19 cellular contexts compared by ENCODE assay signal in genomic region chr21:32757804-32758203, GRCh38. TPM values are rescaled to one million over a fixed set of nuclear protein-coding genes. Genes with fewer than 3 reads are reported as not detected.
A peak's percentile ranks its signal among the peaks of the same experiment; 100 is the strongest.
DNase-seq lines count a peak whose midpoint lies in the region; ATAC-seq, FAIRE-seq and TF ChIP-seq lines count a peak whose summit lies in the region.
"Had no signal": no experiment of that assay in that cellular context is flagged by ENCODE, and none has a peak within 500 bp of the region (broad histone marks: within the 10 kb centered on the region; RNA-seq: fewer than 3 reads in every experiment).

No MANE protein-coding gene starts in this region.

- H3K4ac ChIP-seq in trophoblast cell (ENCODE audit: low read depth, low read length) = no peak overlapping the region

- BruUV-seq in A673 (replicated peaks; lab: Mats Ljungman, UMichigan) = no TSS peak

- intact Hi-C loops in A673 (cut with micrococcal nuclease; ENCODE audit: unreplicated experiment) = no loop called here

- H2AK5ac ChIP-seq in trophoblast cell (ENCODE audit: low read length) = no peak overlapping the region

- no peak overlapping the region for H2BK120ac ChIP-seq in trophoblast cell (ENCODE audit: insufficient read depth, low read length, poor library complexity)

- no peak overlapping the region for H3K18ac ChIP-seq in trophoblast cell (ENCODE audit: low read length)

- H3K9me3 Mint-ChIP-seq in endothelial cell (ENCODE audit: unreplicated experiment) = no peaks in the 10 kb centered on the region
- H3K9me3 Mint-ChIP-seq: T-helper 1 cell treated with Interleukin-12 subunit alpha and Interleukin-12 subunit beta and Interleukin-4 antibody, amounts not matched to agents 30 μg/mL and 1 μg/mL, for 36 hours had no signal

- H3K36me3 ChIP-seq in trophoblast cell (ENCODE audit: control insufficient read depth in 1 of 2, insufficient read depth in 2 of 2, low read length in 2 of 2) (peaks cover 10 to 26% of the 10 kb centered on the region in 2 experiments), A673 (ENCODE audit: insufficient read depth, low read length, poor library complexity, severe bottlenecking) (peaks cover 78% of the 10 kb centered on the region)

- peaks cover 8% of the 10 kb centered on the region for H3K4me1 Mint-ChIP-seq in endothelial cell (ENCODE audit: unreplicated experiment)

- H3K4me2 ChIP-seq in trophoblast cell (ENCODE audit: low read length) = no peak overlapping the region

- H3K9ac ChIP-seq in trophoblast cell (ENCODE audit: low read length) = no peak overlapping the region

- no peak overlapping the region for H2AFZ ChIP-seq in trophoblast cell (ENCODE audit: insufficient read depth, low read length, poor library complexity)

- no peak overlapping the region for H3K23ac ChIP-seq in trophoblast cell (ENCODE audit: low read length)

- no peak overlapping the region for H4K12ac ChIP-seq in trophoblast cell (ENCODE audit: low read depth, low read length)

- H3K36me3 Mint-ChIP-seq in endothelial cell (ENCODE audit: low read depth, unreplicated experiment) = peaks cover 22% of the 10 kb centered on the region

- H3K79me1 ChIP-seq in trophoblast cell (ENCODE audit: low read length) = no peaks in the 10 kb centered on the region

- H3K4me1 ChIP-seq in trophoblast cell (ENCODE audit: control insufficient read depth in 1 of 2, insufficient read depth in 2 of 2, low read length in 2 of 2) (peaks cover 0 to 4% of the 10 kb centered on the region in 2 experiments), A673 (ENCODE audit: insufficient read depth, low read length, poor library complexity, severe bottlenecking) (no peaks in the 10 kb centered on the region)

- peak; percentile 52 for FAIRE-seq in GM12891 (lab: Jason Lieb, UNC)

- no CpG with 5 or more reads among the region's 1 CpG for WGBS in trophoblast cell (ENCODE audit: extremely low coverage, insufficient coverage, insufficient read length)

- H3K4me3 ChIP-seq in Jurkat, Clone E6-1 (ENCODE audit: low read length) = no peak overlapping the region
- H3K4me3 ChIP-seq in trophoblast cell (ENCODE audit: low read depth, low read length) (no peak overlapping the region), A673 (ENCODE audit: low read depth, low read length, poor library complexity, severe bottlenecking) (no peak overlapping the region)
- H3K4me3 ChIP-seq: MG63 had no signal

- no peak overlapping the region for H4K8ac ChIP-seq in trophoblast cell (ENCODE audit: low read depth, low read length)

- H3K4me3 Mint-ChIP-seq in endothelial cell (ENCODE audit: unreplicated experiment) = no peak overlapping the region
- H3K4me3 Mint-ChIP-seq: T-helper 1 cell treated with Interleukin-12 subunit alpha and Interleukin-12 subunit beta and Interleukin-4 antibody, amounts not matched to agents 30 μg/mL and 1 μg/mL, for 36 hours had no signal

- H3K27me3 Mint-ChIP-seq in endothelial cell (ENCODE audit: unreplicated experiment) = no peaks in the 10 kb centered on the region

- CTCF ChIA-PET in A673 (lab: Charles Lee) = no interaction called here

- DNase-seq in GM12891 (ENCODE audit: insufficient read length, low spot score) = no peak
- DNase-seq in Jurkat, Clone E6-1 (ENCODE audit: low read depth, low spot score) = peak; percentile 14
- DNase-seq in OCI-M1 (lab: John Stamatoyannopoulos, UW) = peak; percentile 25
- no peak for DNase-seq in endothelial cell (ENCODE audit: low spot score)
- DNase-seq in trophoblast cell = no peak
- no peak for DNase-seq in A673 (ENCODE audit: low spot score)
- DNase-seq: AML-193, DMS79 treated with DMSO at 0.1 percent for 48 hours, Karpas-422, MG63, NCI-H1048, NCI-H1436, NCI-H2029 treated with DMSO at 0.1 percent for 48 hours, NCI-H226, NCI-H524 treated with DMSO at 0.1 percent for 48 hours had no signal

- TF ChIP-seq CTCF in endothelial cell (IDR thresholded peaks at IDR 0.05; ENCODE audit: unreplicated experiment) (no peak), A673 (conservative IDR thresholded peaks at IDR 0.05; ENCODE audit: low read depth, low read length) (no peak)

- POLR2A ChIA-PET in A673 (lab: Charles Lee; ENCODE audit: low non-redundant PET) = no interaction called here

- no peaks in the 10 kb centered on the region for H3K9me3 ChIP-seq in trophoblast cell (ENCODE audit: insufficient read depth, low read depth, low read length)
- H3K9me3 ChIP-seq in A673 (ENCODE audit: low read depth, low read length, poor library complexity, severe bottlenecking) = no peaks in the 10 kb centered on the region
- H3K9me3 ChIP-seq: MG63 had no signal

- ATAC-seq in HG02678 (IDR thresholded peaks at IDR 0.05; ENCODE audit: unreplicated experiment) = no peak
- ATAC-seq in GM18502 (IDR thresholded peaks at IDR 0.05; ENCODE audit: poor library complexity, unreplicated experiment) = no peak

- H2BK5ac ChIP-seq in trophoblast cell (ENCODE audit: low read depth, low read length, poor library complexity) = no peak overlapping the region

- no peak overlapping the region for H4K91ac ChIP-seq in trophoblast cell (ENCODE audit: low read depth, low read length)

- H3K27ac Mint-ChIP-seq in endothelial cell (ENCODE audit: unreplicated experiment) = peak overlapping the region; percentile 32
- H3K27ac Mint-ChIP-seq: T-helper 1 cell treated with Interleukin-12 subunit alpha and Interleukin-12 subunit beta and Interleukin-4 antibody, amounts not matched to agents 30 μg/mL and 1 μg/mL, for 36 hours had no signal

- H3K27me3 ChIP-seq in trophoblast cell (ENCODE audit: insufficient read depth, low read length) (no peaks in the 10 kb centered on the region), A673 (replicated peaks; ENCODE audit: insufficient read depth, low read depth, low read length, poor library complexity) (no peaks in the 10 kb centered on the region)
- H3K27me3 ChIP-seq: MG63 had no signal

- TF ChIP-seq POLR2A in GM12891 (IDR thresholded peaks at IDR 0.05; ENCODE audit: low read depth, low read length) = no peak

- no peak overlapping the region for H2BK12ac ChIP-seq in trophoblast cell (ENCODE audit: low read length)

- H3K14ac ChIP-seq in trophoblast cell (ENCODE audit: low read length) = no peak overlapping the region

- no peaks in the 10 kb centered on the region for H3K79me2 ChIP-seq in trophoblast cell (ENCODE audit: control insufficient read depth, insufficient read depth, low read length, poor library complexity)

- H3K27ac ChIP-seq in trophoblast cell (ENCODE audit: low read depth, low read length) (no peak overlapping the region), A673 (ENCODE audit: low read depth, low read length, poor library complexity, severe bottlenecking) (no peak overlapping the region)
- H3K27ac ChIP-seq: C4-2B had no signal

TF ChIP-seq in GM12891, 5 proteins besides CTCF, POLR2A, EP300 and RAD21:
- TF ChIP-seq PAX5 (IDR thresholded peaks at IDR 0.05; ENCODE audit: insufficient read depth, low read length, severe bottlenecking) (no peak), SPI1 (IDR thresholded peaks at IDR 0.05; ENCODE audit: low read depth, low read length) (no peak), POU2F2 (IDR thresholded peaks at IDR 0.05; ENCODE audit: low read depth, low read length) (no peak), POLR2AphosphoS5 (IDR thresholded peaks at IDR 0.05; ENCODE audit: low read depth, low read length) (no peak), TAF1 (IDR thresholded peaks at IDR 0.05; ENCODE audit: low read depth, low read length) (no peak)

RNA-seq across cellular contexts. Expression of gene PAXBP1, which starts 13.8 kb away (rescaled TPM):
- 19.3 TPM for polyA plus RNA-seq in GM12891 (2012; ENCODE audit: low read depth, missing spikeins)
- polyA plus RNA-seq in Jurkat, Clone E6-1 (2012; ENCODE audit: insufficient read depth, insufficient read length) = 35.5 TPM
- total RNA-seq in endothelial cell (ENCODE audit: unreplicated experiment) (51.5 TPM), A673 (2021) (71.0 and 74.9 TPM in 2 replicates)
- polyA plus RNA-seq in trophoblast cell (2013) = 38.2 and 38.5 TPM in 2 replicates

RNA-seq across cellular contexts. Expression of gene SYNJ1, which starts 30.0 kb away (rescaled TPM):
- polyA plus RNA-seq in GM12891 (2012; ENCODE audit: low read depth, missing spikeins) = 1.7 TPM
- polyA plus RNA-seq in Jurkat, Clone E6-1 (2012; ENCODE audit: insufficient read depth, insufficient read length) = 5.8 TPM
- total RNA-seq in endothelial cell (ENCODE audit: unreplicated experiment) = 23.0 TPM
- polyA plus RNA-seq in trophoblast cell (2013) = 15.8 and 17.4 TPM in 2 replicates
- total RNA-seq in A673 (2021) = 16.9 and 17.1 TPM in 2 replicates

Comparison
In these comparisons a context has a peak if more than half of its experiments do, and no peak if none do; other contexts are left out.
1. DNase-seq: peak in Jurkat, Clone E6-1 (single experiment) and OCI-M1 (single experiment); none in GM12891 (single experiment), endothelial cell (single experiment), trophoblast cell (0 of 2) and A673 (single experiment).